15 cellular contexts compared by ENCODE assay signal in the genomic region with DNA sequence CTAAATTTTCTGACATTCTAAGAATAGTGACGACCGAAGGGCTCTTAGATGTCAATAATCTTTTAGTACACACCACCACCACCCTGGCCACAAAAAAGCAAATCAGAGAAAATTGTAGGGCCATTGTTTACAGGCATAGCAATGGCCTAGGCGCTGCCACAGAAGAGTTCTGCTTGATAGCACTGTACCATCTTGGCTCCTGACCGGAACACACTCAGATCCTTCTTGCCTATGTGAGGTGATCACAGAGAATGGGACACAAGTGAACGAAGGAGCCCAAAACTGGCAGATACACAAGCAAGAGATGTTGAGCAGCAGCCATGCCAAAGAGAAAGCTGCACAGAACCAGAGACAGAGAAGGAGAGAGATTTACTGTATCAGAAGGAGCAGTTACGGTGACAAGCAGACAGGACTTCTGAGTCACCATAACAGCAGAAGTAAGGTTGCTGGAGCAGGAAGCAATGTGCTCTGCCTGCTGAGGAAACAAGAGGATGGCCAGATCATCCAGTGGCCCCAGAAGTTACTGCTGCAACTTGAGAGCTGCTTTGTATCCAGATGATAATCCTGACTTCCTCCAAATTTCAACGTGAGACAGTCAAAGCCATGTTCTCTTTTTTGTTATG.
DNase-seq lines count a peak whose midpoint lies in the region; ATAC-seq and TF ChIP-seq lines count a peak whose summit lies in the region.
"Had no signal": no experiment of that assay in that cellular context is flagged by ENCODE, and none has a peak within 500 bp of the region (broad histone marks: within the 10 kb centered on the region; RNA-seq: fewer than 3 reads in every experiment).

No MANE protein-coding gene starts in this region.

- no peak overlapping the region for H3K27ac Mint-ChIP-seq in osteocyte (ENCODE audit: unreplicated experiment)
- H3K27ac Mint-ChIP-seq in glutamatergic neuron (ENCODE audit: unreplicated experiment), result no peak overlapping the region
- H3K27ac Mint-ChIP-seq: B cell; naive thymus-derived CD4-positive, alpha-beta T cell had no signal

- H3K27me3 Mint-ChIP-seq in osteocyte (ENCODE audit: unreplicated experiment) (no peaks in the 10 kb centered on the region), glutamatergic neuron (ENCODE audit: unreplicated experiment) (no peaks in the 10 kb centered on the region)
- H3K27me3 Mint-ChIP-seq: B cell; naive thymus-derived CD4-positive, alpha-beta T cell had no signal

- no peak overlapping the region for H3K4me3 Mint-ChIP-seq in osteocyte (ENCODE audit: unreplicated experiment)
- H3K4me3 Mint-ChIP-seq in glutamatergic neuron (ENCODE audit: unreplicated experiment), result no peak overlapping the region
- H3K4me3 Mint-ChIP-seq: B cell; naive thymus-derived CD4-positive, alpha-beta T cell had no signal

- no peaks in the 10 kb centered on the region for H3K27me3 ChIP-seq in A673 (replicated peaks; ENCODE audit: insufficient read depth, low read depth, low read length, poor library complexity)
- H3K27me3 ChIP-seq: ascending aorta, tibial nerve had no signal

- intact Hi-C loops in A673 (cut with micrococcal nuclease; ENCODE audit: unreplicated experiment), result no loop called here

- peaks cover 7% of the 10 kb centered on the region for H3K9me3 Mint-ChIP-seq in osteocyte (ENCODE audit: unreplicated experiment)
- H3K9me3 Mint-ChIP-seq in glutamatergic neuron (ENCODE audit: unreplicated experiment), result no peaks in the 10 kb centered on the region

- no peak overlapping the region for H3K27ac ChIP-seq in A673 (ENCODE audit: low read depth, low read length, poor library complexity, severe bottlenecking)
- H3K27ac ChIP-seq: ascending aorta, tibial nerve had no signal

- CTCF ChIA-PET in A673 (lab: Charles Lee) (no interaction called here), HEK293T (lab: Yijun Ruan, JAX) (no interaction called here)

- no peaks in the 10 kb centered on the region for H3K36me3 ChIP-seq in A673 (ENCODE audit: insufficient read depth, low read length, poor library complexity, severe bottlenecking)
- H3K36me3 ChIP-seq: ascending aorta, tibial nerve had no signal

- H3K36me3 Mint-ChIP-seq in osteocyte (ENCODE audit: unreplicated experiment) (no peaks in the 10 kb centered on the region), glutamatergic neuron (ENCODE audit: unreplicated experiment) (no peaks in the 10 kb centered on the region)
- H3K36me3 Mint-ChIP-seq: naive thymus-derived CD4-positive, alpha-beta T cell had no signal

- TF ChIP-seq CTCF in A673 (conservative IDR thresholded peaks at IDR 0.05; ENCODE audit: low read depth, low read length) (no peak), osteocyte (IDR thresholded peaks at IDR 0.05) (no peak), glutamatergic neuron (IDR thresholded peaks at IDR 0.05; ENCODE audit: partially characterized antibody, unreplicated experiment) (no peak)

- POLR2A ChIA-PET in A673 (lab: Charles Lee; ENCODE audit: low non-redundant PET), result interaction anchor here (0.7 kb wide), 1 partner anchor 1038 kb away, joined by 4 read pairs; no protein-coding TSS in a partner anchor
- POLR2A ChIA-PET in HEK293T (lab: Yijun Ruan, JAX), result no interaction called here

- H3K4me1 Mint-ChIP-seq in osteocyte (ENCODE audit: unreplicated experiment) (no peaks in the 10 kb centered on the region), glutamatergic neuron (ENCODE audit: low read depth, unreplicated experiment) (no peaks in the 10 kb centered on the region)
- H3K4me1 Mint-ChIP-seq: B cell; naive thymus-derived CD4-positive, alpha-beta T cell had no signal

- H3K9me3 ChIP-seq in A673 (ENCODE audit: low read depth, low read length, poor library complexity, severe bottlenecking), result no peaks in the 10 kb centered on the region

- ATAC-seq in esophagus mucosa, result peak; percentile 79
- ATAC-seq: naive thymus-derived CD4-positive, alpha-beta T cell had no signal

- peaks cover 10% of the 10 kb centered on the region for H3K4me1 ChIP-seq in A673 (ENCODE audit: insufficient read depth, low read length, poor library complexity, severe bottlenecking)
- H3K4me1 ChIP-seq: ascending aorta, tibial nerve had no signal

- H3K4me3 ChIP-seq in A673 (ENCODE audit: low read depth, low read length, poor library complexity, severe bottlenecking), result no peak overlapping the region
- H3K4me3 ChIP-seq: ascending aorta, tibial nerve had no signal

- DNase-seq in A673 (ENCODE audit: low spot score) (peak; percentile 46), HEK293T (ENCODE audit: extremely low spot score) (peak; percentile 53), RKO (ENCODE audit: low spot score) (peak; percentile 66), osteocyte (ENCODE audit: extremely low spot score, unreplicated experiment) (no peak), glutamatergic neuron (no peak), NCI-H1436 treated with DMSO at 0.1 percent for 48 hours (lab: John Stamatoyannopoulos, UW) (no peak)
- no peak for DNase-seq in stimulated activated CD8-positive, alpha-beta memory T cell treated with anti-CD3 and anti-CD28 coated beads, Interleukin-4, amount 100 ng/mL, for 48 hours
- DNase-seq: activated CD4-positive, CD25-positive, alpha-beta regulatory T cell; activated T-cell treated with anti-CD3 and anti-CD28 coated beads, Interleukin-2, amount 50 U/mL, for 48 hours; naive thymus-derived CD4-positive, alpha-beta T cell; NCI-H1436 had no signal

- no TSS peak for BruUV-seq in A673 (replicated peaks; lab: Mats Ljungman, UMichigan)

TF ChIP-seq in HEK293T, 16 proteins besides CTCF, POLR2A, EP300 and RAD21:
- TF ChIP-seq FOXA1 (IDR thresholded peaks at IDR 0.05), result no peak
- TF ChIP-seq, protein P1, sequence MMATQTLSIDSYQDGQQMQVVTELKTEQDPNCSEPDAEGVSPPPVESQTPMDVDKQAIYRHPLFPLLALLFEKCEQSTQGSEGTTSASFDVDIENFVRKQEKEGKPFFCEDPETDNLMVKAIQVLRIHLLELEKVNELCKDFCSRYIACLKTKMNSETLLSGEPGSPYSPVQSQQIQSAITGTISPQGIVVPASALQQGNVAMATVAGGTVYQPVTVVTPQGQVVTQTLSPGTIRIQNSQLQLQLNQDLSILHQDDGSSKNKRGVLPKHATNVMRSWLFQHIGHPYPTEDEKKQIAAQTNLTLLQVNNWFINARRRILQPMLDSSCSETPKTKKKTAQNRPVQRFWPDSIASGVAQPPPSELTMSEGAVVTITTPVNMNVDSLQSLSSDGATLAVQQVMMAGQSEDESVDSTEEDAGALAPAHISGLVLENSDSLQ (IDR thresholded peaks at IDR 0.05), result 0 out of 2 replicates have a peak, but pooled peaks have one; percentile 5

Comparison
In these comparisons a context has a peak if more than half of its experiments do, and no peak if none do; other contexts are left out.
1. DNase-seq: peak in A673 (single experiment), HEK293T (single experiment) and RKO (single experiment); none in osteocyte (single experiment), glutamatergic neuron (single experiment), stimulated activated CD8-positive, alpha-beta memory T cell treated with anti-CD3 and anti-CD28 coated beads, Interleukin-4, amount 100 ng/mL, for 48 hours (single experiment) and NCI-H1436 treated with DMSO at 0.1 percent for 48 hours (single experiment).